ENCODE assay signal across 8 cellular contexts in genomic region chr18:26470011-26470637, GRCh38.
DNase-seq lines count a peak whose midpoint lies in the region; ATAC-seq and TF ChIP-seq lines count a peak whose summit lies in the region.

No MANE protein-coding gene starts in this region.

- TF ChIP-seq CTCF in WTC11 (IDR thresholded peaks at IDR 0.05): no peak
- TF ChIP-seq CTCF in omental fat pad (IDR thresholded peaks at IDR 0.05): no peak

- DNase-seq in DMS153 treated with DMSO at 0.1 percent for 48 hours (lab: John Stamatoyannopoulos, UW; ENCODE audit: unreplicated experiment) (peak; percentile 62), WTC11 (ENCODE audit: low spot score) (no peak), omental fat pad (ENCODE audit: low spot score) (no peak), OCI-M1 (lab: John Stamatoyannopoulos, UW) (no peak), H7 (no peak)
- no peak for DNase-seq in activated T-cell treated with anti-CD3 and anti-CD28 coated beads, Interleukin-2, amount 50 U/mL, for 4 hours

- no peaks in the 10 kb centered on the region for H3K9me3 Mint-ChIP-seq in WTC11
- H3K9me3 Mint-ChIP-seq in activated T-cell treated with anti-CD3 and anti-CD28 coated beads, Interleukin-2, amount 50 U/mL, for 4 hours: no peaks in the 10 kb centered on the region

- H3K27me3 ChIP-seq in H7 (ENCODE audit: control insufficient read depth, insufficient read depth, low read length): no peaks in the 10 kb centered on the region

- POLR2A ChIA-PET in WTC11 (lab: Charles Lee): no interaction called here

- H3K4me3 Mint-ChIP-seq in WTC11: no peak overlapping the region
- no peak overlapping the region for H3K4me3 Mint-ChIP-seq in activated T-cell treated with anti-CD3 and anti-CD28 coated beads, Interleukin-2, amount 50 U/mL, for 4 hours

- ATAC-seq in GM19467 (IDR thresholded peaks at IDR 0.05; ENCODE audit: unreplicated experiment): peak; percentile 81
- peak; percentile 88 for ATAC-seq in HG03378 (IDR thresholded peaks at IDR 0.05; ENCODE audit: unreplicated experiment)
- no peak for ATAC-seq in WTC11
- no peak for ATAC-seq in omental fat pad (ENCODE audit: low FRiP score)
- no peak for ATAC-seq in activated T-cell treated with anti-CD3 and anti-CD28 coated beads, Interleukin-2, amount 50 U/mL, for 4 hours

- CTCF ChIA-PET in WTC11 (lab: Charles Lee): interaction anchor here (1.8 to 2.5 kb wide), 2 partner anchors 9 to 14 kb away, joined by 9 to 28 read pairs; no protein-coding TSS in a partner anchor

- H3K4me3 ChIP-seq in H7 (ENCODE audit: insufficient read depth, low read depth, low read length): no peak overlapping the region

- H3K36me3 ChIP-seq in H7 (replicated peaks; ENCODE audit: control insufficient read depth, insufficient read depth, low read length): no peaks in the 10 kb centered on the region

- no peaks in the 10 kb centered on the region for H3K27me3 Mint-ChIP-seq in WTC11 (ENCODE audit: low read depth)
- H3K27me3 Mint-ChIP-seq in activated T-cell treated with anti-CD3 and anti-CD28 coated beads, Interleukin-2, amount 50 U/mL, for 4 hours (ENCODE audit: low read depth): no peaks in the 10 kb centered on the region

- peaks cover 10% of the 10 kb centered on the region; the same call in 1 of the 2 replicates for H3K36me3 Mint-ChIP-seq in WTC11
- no peaks in the 10 kb centered on the region for H3K36me3 Mint-ChIP-seq in activated T-cell treated with anti-CD3 and anti-CD28 coated beads, Interleukin-2, amount 50 U/mL, for 4 hours (ENCODE audit: insufficient read depth)

- peak overlapping the region; percentile 41; the same call in 1 of the 2 replicates for H3K27ac Mint-ChIP-seq in WTC11

- H3K4me1 Mint-ChIP-seq in WTC11: peaks cover 15% of the 10 kb centered on the region
- no peaks in the 10 kb centered on the region for H3K4me1 Mint-ChIP-seq in activated T-cell treated with anti-CD3 and anti-CD28 coated beads, Interleukin-2, amount 50 U/mL, for 4 hours (ENCODE audit: low read depth)

TF ChIP-seq in WTC11, 78 proteins besides CTCF, POLR2A, EP300 and RAD21:
- TF ChIP-seq ZNF232 (CRISPR knock-in tag; IDR thresholded peaks at IDR 0.05) (no peak), ZNF138 (CRISPR knock-in tag; conservative IDR thresholded peaks at IDR 0.05) (no peak), ATF6 (CRISPR knock-in tag; IDR thresholded peaks at IDR 0.05) (no peak), MYBL2 (CRISPR knock-in tag; IDR thresholded peaks at IDR 0.05) (no peak), ZNF671 (CRISPR knock-in tag; IDR thresholded peaks at IDR 0.05) (no peak), CREB1 (CRISPR knock-in tag; IDR thresholded peaks at IDR 0.05) (no peak), ZNF263 (CRISPR knock-in tag; IDR thresholded peaks at IDR 0.05; ENCODE audit: low read depth) (no peak), TP53 (CRISPR knock-in tag; IDR thresholded peaks at IDR 0.05) (no peak), NR1H2 (CRISPR knock-in tag; IDR thresholded peaks at IDR 0.05) (no peak), SOX15 (CRISPR knock-in tag; IDR thresholded peaks at IDR 0.05) (no peak), MAX (CRISPR knock-in tag; IDR thresholded peaks at IDR 0.05) (no peak), IRF2 (CRISPR knock-in tag; IDR thresholded peaks at IDR 0.05; ENCODE audit: borderline replicate concordance, low read depth) (no peak), GRHL2 (CRISPR knock-in tag; IDR thresholded peaks at IDR 0.05; ENCODE audit: insufficient replicate concordance, severe bottlenecking) (no peak)
- TF ChIP-seq, protein P1, sequence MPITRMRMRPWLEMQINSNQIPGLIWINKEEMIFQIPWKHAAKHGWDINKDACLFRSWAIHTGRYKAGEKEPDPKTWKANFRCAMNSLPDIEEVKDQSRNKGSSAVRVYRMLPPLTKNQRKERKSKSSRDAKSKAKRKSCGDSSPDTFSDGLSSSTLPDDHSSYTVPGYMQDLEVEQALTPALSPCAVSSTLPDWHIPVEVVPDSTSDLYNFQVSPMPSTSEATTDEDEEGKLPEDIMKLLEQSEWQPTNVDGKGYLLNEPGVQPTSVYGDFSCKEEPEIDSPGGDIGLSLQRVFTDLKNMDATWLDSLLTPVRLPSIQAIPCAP (CRISPR knock-in tag; IDR thresholded peaks at IDR 0.05): no peak
- TF ChIP-seq, protein P2, sequence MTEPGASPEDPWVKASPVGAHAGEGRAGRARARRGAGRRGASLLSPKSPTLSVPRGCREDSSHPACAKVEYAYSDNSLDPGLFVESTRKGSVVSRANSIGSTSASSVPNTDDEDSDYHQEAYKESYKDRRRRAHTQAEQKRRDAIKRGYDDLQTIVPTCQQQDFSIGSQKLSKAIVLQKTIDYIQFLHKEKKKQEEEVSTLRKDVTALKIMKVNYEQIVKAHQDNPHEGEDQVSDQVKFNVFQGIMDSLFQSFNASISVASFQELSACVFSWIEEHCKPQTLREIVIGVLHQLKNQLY (CRISPR knock-in tag; IDR thresholded peaks at IDR 0.05): no peak
- TF ChIP-seq, protein P3, sequence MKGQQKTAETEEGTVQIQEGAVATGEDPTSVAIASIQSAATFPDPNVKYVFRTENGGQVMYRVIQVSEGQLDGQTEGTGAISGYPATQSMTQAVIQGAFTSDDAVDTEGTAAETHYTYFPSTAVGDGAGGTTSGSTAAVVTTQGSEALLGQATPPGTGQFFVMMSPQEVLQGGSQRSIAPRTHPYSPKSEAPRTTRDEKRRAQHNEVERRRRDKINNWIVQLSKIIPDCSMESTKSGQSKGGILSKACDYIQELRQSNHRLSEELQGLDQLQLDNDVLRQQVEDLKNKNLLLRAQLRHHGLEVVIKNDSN (CRISPR knock-in tag; IDR thresholded peaks at IDR 0.05): no peak

Comparison
In these comparisons a context has a peak if more than half of its experiments do, and no peak if none do; other contexts are left out.
1. ATAC-seq: peak in GM19467 (single experiment) and HG03378 (single experiment); none in WTC11 (single experiment), omental fat pad (single experiment) and activated T-cell treated with anti-CD3 and anti-CD28 coated beads, Interleukin-2, amount 50 U/mL, for 4 hours (0 of 2).